Comparison of ENCODE assay signal across 1 cellular context in genomic region chr12:132182206-132182710, GRCh38.
TF ChIP-seq lines count a peak whose summit lies in the region.

No MANE protein-coding gene starts in this region.

TF ChIP-seq in IMR-90, 13 proteins besides CTCF, POLR2A, EP300 and RAD21:
- no peak for TF ChIP-seq FOS (IDR thresholded peaks at IDR 0.05; ENCODE audit: low read depth, low read length)
- TF ChIP-seq CEBPB (IDR thresholded peaks at IDR 0.05; ENCODE audit: low read depth, low read length) = no peak
- TF ChIP-seq RFX5 (IDR thresholded peaks at IDR 0.05; ENCODE audit: low read depth, low read length) = no peak
- TF ChIP-seq USF2 (IDR thresholded peaks at IDR 0.05; ENCODE audit: low read depth, low read length) = no peak
- TF ChIP-seq BHLHE40 (IDR thresholded peaks at IDR 0.05; ENCODE audit: low read depth, low read length) = no peak
